Comparison of ENCODE assay signal across 9 cellular contexts in genomic region chr3:172138031-172138538, GRCh38.
DNase-seq lines count a peak whose midpoint lies in the region; ATAC-seq, FAIRE-seq and TF ChIP-seq lines count a peak whose summit lies in the region.
"Had no signal": no experiment of that assay in that cellular context is flagged by ENCODE, and none has a peak within 500 bp of the region (broad histone marks: within the 10 kb centered on the region; RNA-seq: fewer than 3 reads in every experiment).

No MANE protein-coding gene starts in this region.

- TF ChIP-seq POLR2A in body of pancreas (IDR thresholded peaks at IDR 0.05): no peak

- no peak overlapping the region for H3K4me3 ChIP-seq in body of pancreas
- no peak overlapping the region for H3K4me3 ChIP-seq in keratinocyte (ENCODE audit: control insufficient read depth in 2 of 3, extremely low read depth in 1 of 3, insufficient read depth in 2 of 3, low read depth in 1 of 3, low read length in 3 of 3)
- H3K4me3 ChIP-seq in thymus (ENCODE audit: low read length): no peak overlapping the region

- intact Hi-C loops in body of pancreas (cut with DNase I): no loop called here

- no peaks in the 10 kb centered on the region for H3K36me3 ChIP-seq in body of pancreas (replicated peaks in 1 of 2; ENCODE audit: insufficient read depth in 1 of 2, low read depth in 2 of 2)
- peaks cover 0 to 7% of the 10 kb centered on the region in 2 experiments for H3K36me3 ChIP-seq in keratinocyte (ENCODE audit: control insufficient read depth in 2 of 2, extremely low read depth in 1 of 2, insufficient read depth in 2 of 2, low read length in 2 of 2)
- H3K36me3 ChIP-seq in thymus (ENCODE audit: control insufficient read depth, insufficient read depth): no peaks in the 10 kb centered on the region

- H4K20me1 ChIP-seq in keratinocyte (ENCODE audit: control insufficient read depth, extremely low read depth, insufficient read depth, low read length): peaks cover 4% of the 10 kb centered on the region

- no peak for ATAC-seq in body of pancreas

- H3K9me3 ChIP-seq in body of pancreas (no peaks in the 10 kb centered on the region), keratinocyte (ENCODE audit: control insufficient read depth, low read depth, low read length) (no peaks in the 10 kb centered on the region), thymus (ENCODE audit: control insufficient read depth) (no peaks in the 10 kb centered on the region)

- dilution Hi-C loops in keratinocyte (cut with MboI; ENCODE audit: extremely low pct_ligation_motif_present, low sequenced_read_pairs): no loop called here

- peaks cover 5% of the 10 kb centered on the region for H3K9me1 ChIP-seq in keratinocyte (ENCODE audit: control insufficient read depth, extremely low read depth, insufficient read depth, low read length)

- peak overlapping the region; percentile 4 for H3K9ac ChIP-seq in keratinocyte (ENCODE audit: control insufficient read depth, extremely low read depth, insufficient read depth, low read length)

- DNase-seq in NCI-H2196 (lab: John Stamatoyannopoulos, UW; ENCODE audit: unreplicated experiment) (peak; percentile 42), NCI-H2196 treated with DMSO at 0.1 percent for 48 hours (lab: John Stamatoyannopoulos, UW; ENCODE audit: unreplicated experiment) (no peak), body of pancreas (no peak), keratinocyte (ENCODE audit: low read depth, low spot score) (no peak), NCI-H524 (lab: John Stamatoyannopoulos, UW) (no peak), activated gamma-delta T cell treated with Interleukin-2 at 50 U/mL for 16 hours (no peak), HK-2 (ENCODE audit: unreplicated experiment) (no peak)

- WGBS in body of pancreas, 2 donors: 48 to 71% methylated on average over 3 of the region's 3 CpGs
- WGBS in thymus: 72% methylated on average over 3 of the region's 3 CpGs

- H3K4me1 ChIP-seq in body of pancreas: peaks cover 86% of the 10 kb centered on the region
- H3K4me1 ChIP-seq in keratinocyte (ENCODE audit: control insufficient read depth, extremely low read depth, insufficient read depth, low read length): peaks cover 73% of the 10 kb centered on the region
- no peaks in the 10 kb centered on the region for H3K4me1 ChIP-seq in thymus (ENCODE audit: control insufficient read depth, insufficient read depth, low read length)

- peak overlapping the region; percentile 55 for H3K4me2 ChIP-seq in keratinocyte (ENCODE audit: control insufficient read depth, extremely low read depth, insufficient read depth, low read depth, low read length)

- peak overlapping the region; percentile 26 to 75 (median 38) for H3K27ac ChIP-seq in body of pancreas
- peak overlapping the region; percentile 69 for H3K27ac ChIP-seq in keratinocyte (ENCODE audit: control insufficient read depth, insufficient read depth, low read length)
- H3K27ac ChIP-seq in thymus (ENCODE audit: low read depth): peak overlapping the region; percentile 68

- no peak overlapping the region for H2AFZ ChIP-seq in keratinocyte (ENCODE audit: control insufficient read depth, low read length)

- no peaks in the 10 kb centered on the region for H3K27me3 ChIP-seq in body of pancreas
- no peaks in the 10 kb centered on the region for H3K27me3 ChIP-seq in keratinocyte (ENCODE audit: control insufficient read depth, extremely low read depth, insufficient read depth, low read length)
- no peaks in the 10 kb centered on the region for H3K27me3 ChIP-seq in thymus (ENCODE audit: control insufficient read depth, insufficient read depth)

- no peak for FAIRE-seq in keratinocyte (lab: Jason Lieb, UNC)
- FAIRE-seq: islet of Langerhans had no signal

- no peak for TF ChIP-seq CTCF in body of pancreas (IDR thresholded peaks at IDR 0.05)
- TF ChIP-seq CTCF in keratinocyte (optimal IDR thresholded peaks at IDR 0.05 in 1 of 3, IDR thresholded peaks at IDR 0.05 in 1 of 3, conservative IDR thresholded peaks at IDR 0.05 in 1 of 3; ENCODE audit: extremely low read depth in 1 of 3, insufficient read depth in 2 of 3, low read length in 3 of 3): no peak

- peaks cover 58% of the 10 kb centered on the region for H3K79me2 ChIP-seq in keratinocyte (ENCODE audit: control insufficient read depth, insufficient read depth, low read length)
